ENCODE assay signal across 1 cellular context in the genomic region with DNA sequence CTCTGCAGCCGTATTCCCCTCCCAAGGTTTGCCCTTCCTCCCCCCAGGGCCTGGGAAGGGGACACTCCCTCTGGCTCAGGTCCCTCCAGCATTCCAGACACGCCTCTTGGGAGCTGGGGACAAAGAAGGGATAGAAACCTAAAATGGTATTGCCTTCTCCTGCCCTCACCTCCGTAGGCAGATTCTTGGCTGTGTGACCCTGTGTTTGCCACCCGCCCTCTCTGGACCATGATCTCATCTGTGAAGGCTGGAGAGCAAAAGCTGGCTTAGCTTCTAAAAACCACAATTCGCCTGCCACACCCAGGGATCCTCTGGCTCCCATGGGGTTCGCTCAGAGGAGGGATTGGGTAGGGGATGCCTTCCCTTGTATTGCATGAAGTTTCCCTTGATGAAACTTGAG.
TF ChIP-seq lines count a peak whose summit lies in the region.

No MANE protein-coding gene starts in this region.

TF ChIP-seq in GM12891, 5 proteins besides CTCF, POLR2A, EP300 and RAD21 (continued from another document):
- no peak for TF ChIP-seq POU2F2 (IDR thresholded peaks at IDR 0.05; ENCODE audit: low read depth, low read length)
